Comparison of ENCODE assay signal across 8 cellular contexts in the genomic region with DNA sequence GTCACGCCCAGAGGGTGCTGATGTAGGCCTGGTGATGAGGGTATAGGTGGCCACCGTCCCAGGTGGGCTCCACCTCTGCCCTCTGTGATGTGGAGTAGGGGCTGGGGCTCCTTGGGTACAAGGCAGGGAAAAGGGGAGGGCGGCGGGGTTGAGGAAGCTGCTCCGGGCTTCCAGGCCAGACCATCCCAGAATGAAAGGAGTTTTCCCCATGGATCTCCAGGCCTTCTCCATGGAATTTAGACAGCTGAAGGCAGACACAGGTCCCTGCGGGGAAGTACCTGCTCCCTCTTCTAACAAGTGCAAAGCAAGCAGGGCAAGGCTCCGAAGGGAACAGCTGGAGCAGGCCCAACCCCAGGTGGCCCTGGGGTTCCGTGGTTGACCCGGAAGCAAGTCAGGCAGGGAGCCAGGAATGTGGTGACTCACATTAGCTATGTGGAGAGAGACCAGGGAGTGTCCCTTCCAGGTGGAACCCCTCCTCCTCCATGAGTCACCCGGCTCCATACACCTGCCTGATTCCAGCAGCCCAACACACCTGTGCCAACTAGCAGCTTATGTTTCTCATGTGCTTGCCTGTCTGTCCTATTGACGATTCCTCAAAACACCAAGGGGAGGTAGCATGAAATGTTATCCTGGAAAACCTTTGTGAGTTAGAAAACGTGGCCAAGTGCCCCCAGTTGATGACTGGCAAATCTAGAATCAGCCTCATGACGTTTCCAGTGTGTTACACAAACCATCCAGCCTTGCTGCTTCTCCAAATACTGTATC. TPM values are rescaled to one million over a fixed set of nuclear protein-coding genes. Genes with fewer than 3 reads are reported as not detected.
A peak's percentile ranks its signal among the peaks of the same experiment; 100 is the strongest.
DNase-seq lines count a peak whose midpoint lies in the region; TF ChIP-seq lines count a peak whose summit lies in the region.

No MANE protein-coding gene starts in this region.

- H3K4me1 ChIP-seq in iPS-18a (ENCODE audit: control insufficient read depth, low read depth, low read length): peaks cover 29% of the 10 kb centered on the region
- peaks cover 31 to 51% (median 46%) of the 10 kb centered on the region in 4 donors for H3K4me1 ChIP-seq in stomach

- no peak for TF ChIP-seq CTCF in stomach (IDR thresholded peaks at IDR 0.05)

- no peaks in the 10 kb centered on the region for H3K36me3 ChIP-seq in iPS-18a (ENCODE audit: control insufficient read depth, low read depth, low read length)
- H3K36me3 ChIP-seq in stomach: no peaks in the 10 kb centered on the region

- CTCF ChIA-PET in activated CD4-positive, alpha-beta T cell treated with anti-CD3 and anti-CD28 coated beads, Interleukin-2, amount 10 ng/mL, durations not matched to agents 7 days and 5 days (lab: Charles Lee): interaction anchor here (1.1 to 4.0 kb wide), 10 partner anchors 8 to 263 kb away, joined by 3 to 15 read pairs (median 4); no protein-coding TSS in a partner anchor

- H3K4me3 ChIP-seq in iPS-18a (ENCODE audit: low read length) (no peak overlapping the region), stomach (no peak overlapping the region)

- H3K27ac ChIP-seq in iPS-18a (ENCODE audit: low read length): peak overlapping the region; percentile 62
- H3K27ac ChIP-seq in stomach: peak overlapping the region; percentile 78 to 82 (median 80)

- no peaks in the 10 kb centered on the region for H3K36me3 Mint-ChIP-seq in activated CD4-positive, alpha-beta T cell treated with anti-CD3 and anti-CD28 coated beads, Interleukin-2, amount 10 ng/mL, durations not matched to agents 7 days and 5 days (ENCODE audit: low read depth)

- DNase-seq in activated CD4-positive, alpha-beta T cell treated with anti-CD3 and anti-CD28 coated beads, Interleukin-2, amount 10 ng/mL, durations not matched to agents 7 days and 5 days: no peak
- no peak for DNase-seq in activated CD4-positive, alpha-beta T cell treated with anti-CD3 and anti-CD28 coated beads for 1 hour
- peak; percentile 90 for DNase-seq in NCI-H2171 treated with DMSO at 0.1 percent for 48 hours (lab: John Stamatoyannopoulos, UW)
- DNase-seq in amniotic stem cell (lab: John Stamatoyannopoulos, UW): peak; percentile 67
- peak; percentile 99 for DNase-seq in stomach
- no peak for DNase-seq in NCI-H2227 (lab: John Stamatoyannopoulos, UW; ENCODE audit: unreplicated experiment)
- no peak for DNase-seq in GM19240 (ENCODE audit: insufficient read length, low spot score)

- POLR2A ChIA-PET in activated CD4-positive, alpha-beta T cell treated with anti-CD3 and anti-CD28 coated beads, Interleukin-2, amount 10 ng/mL, durations not matched to agents 7 days and 5 days (lab: Charles Lee): no interaction called here

- no peak overlapping the region for H3K4me3 Mint-ChIP-seq in activated CD4-positive, alpha-beta T cell treated with anti-CD3 and anti-CD28 coated beads, Interleukin-2, amount 10 ng/mL, durations not matched to agents 7 days and 5 days

- H3K27me3 Mint-ChIP-seq in activated CD4-positive, alpha-beta T cell treated with anti-CD3 and anti-CD28 coated beads, Interleukin-2, amount 10 ng/mL, durations not matched to agents 7 days and 5 days: peaks cover 30% of the 10 kb centered on the region

- H3K9me3 Mint-ChIP-seq in activated CD4-positive, alpha-beta T cell treated with anti-CD3 and anti-CD28 coated beads, Interleukin-2, amount 10 ng/mL, durations not matched to agents 7 days and 5 days: no peaks in the 10 kb centered on the region

- H3K9me3 ChIP-seq in iPS-18a (ENCODE audit: control insufficient read depth, low read depth, low read length) (no peaks in the 10 kb centered on the region), stomach (no peaks in the 10 kb centered on the region)

- no peak overlapping the region for H3K9ac ChIP-seq in iPS-18a (ENCODE audit: low read length)

- intact Hi-C loops in stomach (cut with DNase I; ENCODE audit: low total_unique reads): no loop called here

- peaks cover 65% of the 10 kb centered on the region for H3K4me1 Mint-ChIP-seq in activated CD4-positive, alpha-beta T cell treated with anti-CD3 and anti-CD28 coated beads, Interleukin-2, amount 10 ng/mL, durations not matched to agents 7 days and 5 days

- no peaks in the 10 kb centered on the region for H3K27me3 ChIP-seq in iPS-18a (ENCODE audit: control insufficient read depth, insufficient read depth, low read length)
- no peaks in the 10 kb centered on the region for H3K27me3 ChIP-seq in stomach

- 26 to 46% (median 39%) methylated on average over 13 of the region's 13 CpGs for WGBS in stomach, 5 donors

- TF ChIP-seq POLR2A in stomach (IDR thresholded peaks at IDR 0.05): no peak

- no peak for TF ChIP-seq EP300 in stomach (IDR thresholded peaks at IDR 0.05)

- peak overlapping the region; percentile 83 for H3K27ac Mint-ChIP-seq in activated CD4-positive, alpha-beta T cell treated with anti-CD3 and anti-CD28 coated beads, Interleukin-2, amount 10 ng/mL, durations not matched to agents 7 days and 5 days

RNA-seq across cellular contexts. Expression of a gene that starts 59.7 kb away (rescaled TPM):
- 10 to 100 TPM in 1 of 2 experiments, 1 to 10 TPM in 1; 9.4 to 10.7 TPM for total RNA-seq in activated CD4-positive, alpha-beta T cell treated with anti-CD3 and anti-CD28 coated beads, Interleukin-2, amount 10 ng/mL, durations not matched to agents 7 days and 5 days
- total RNA-seq in stomach: 10 to 100 TPM; 22.9 to 55.3 (median 37.9) TPM
- 10 to 100 TPM; 21.4 to 58.7 (median 39.4) TPM for polyA plus RNA-seq in stomach

Comparison
In these comparisons a context has a peak if more than half of its experiments do, and no peak if none do; other contexts are left out.
1. DNase-seq: peak in NCI-H2171 treated with DMSO at 0.1 percent for 48 hours (single experiment), amniotic stem cell (single experiment) and stomach (single experiment); none in activated CD4-positive, alpha-beta T cell treated with anti-CD3 and anti-CD28 coated beads, Interleukin-2, amount 10 ng/mL, durations not matched to agents 7 days and 5 days (single experiment), activated CD4-positive, alpha-beta T cell treated with anti-CD3 and anti-CD28 coated beads for 1 hour (single experiment), NCI-H2227 (single experiment) and GM19240 (single experiment).